9 cellular contexts compared by ENCODE assay signal in the genomic region with DNA sequence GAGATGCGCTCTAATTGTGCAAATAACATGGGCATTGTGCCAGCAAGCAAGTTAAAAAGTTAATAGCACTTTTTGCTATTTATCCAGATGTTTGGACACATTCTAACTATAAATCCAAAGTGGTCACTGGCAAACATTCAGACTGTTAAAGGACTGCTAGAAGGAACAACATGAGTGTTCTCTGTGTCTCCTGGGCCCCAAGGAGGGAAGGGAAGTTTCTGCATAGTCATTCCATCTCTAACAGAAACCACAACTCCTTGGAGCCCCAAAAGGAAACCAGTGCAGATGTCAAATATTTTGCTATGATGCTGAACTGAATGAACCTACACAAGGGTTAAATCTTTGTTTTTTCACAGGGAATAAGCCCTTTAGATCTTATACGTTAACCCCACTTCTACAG.
DNase-seq lines count a peak whose midpoint lies in the region; ATAC-seq, FAIRE-seq and TF ChIP-seq lines count a peak whose summit lies in the region.
"Had no signal": no experiment of that assay in that cellular context is flagged by ENCODE, and none has a peak within 500 bp of the region (broad histone marks: within the 10 kb centered on the region; RNA-seq: fewer than 3 reads in every experiment).

No MANE protein-coding gene starts in this region.

- H3K4me1 ChIP-seq in GM23248 (ENCODE audit: insufficient read depth) (0 out of 2 replicates have a peak, but pooled peaks cover 3% of the 10 kb centered on the region), IMR-90 (ENCODE audit: control insufficient read depth, insufficient read depth, low read length) (no peaks in the 10 kb centered on the region), hepatocyte (ENCODE audit: insufficient read depth) (peaks cover 10% of the 10 kb centered on the region), uterus (no peaks in the 10 kb centered on the region)

- no peak overlapping the region for H4K8ac ChIP-seq in IMR-90 (ENCODE audit: low read depth in 2 of 2, low read length in 2 of 2)

- TF ChIP-seq POLR2A in IMR-90 (IDR thresholded peaks at IDR 0.05; ENCODE audit: low read depth, low read length) (no peak), uterus (IDR thresholded peaks at IDR 0.05) (no peak)

- no peak for TF ChIP-seq CTCF in IMR-90 (conservative IDR thresholded peaks at IDR 0.05; ENCODE audit: low read depth, low read length)
- no peak for TF ChIP-seq CTCF in hepatocyte (IDR thresholded peaks at IDR 0.05; ENCODE audit: poor library complexity)
- TF ChIP-seq CTCF in uterus (IDR thresholded peaks at IDR 0.05): no peak

- POLR2A ChIA-PET in IMR-90 (lab: Charles Lee; ENCODE audit: unreplicated experiment): no interaction called here

- 0 out of 2 replicates have a peak, but pooled peaks cover 6% of the 10 kb centered on the region for H3F3A ChIP-seq in GM23248 (ENCODE audit: insufficient read depth)

- no peak overlapping the region for H2AFZ ChIP-seq in GM23248
- H2AFZ ChIP-seq in IMR-90 (replicated peaks; ENCODE audit: low read length, poor library complexity): no peak overlapping the region
- H2AFZ ChIP-seq in hepatocyte: no peak overlapping the region

- ATAC-seq in IMR-90 (ENCODE audit: low read depth): no peak

- no peak overlapping the region for H2BK20ac ChIP-seq in IMR-90 (ENCODE audit: low read depth, low read length)

- H4K5ac ChIP-seq in IMR-90 (ENCODE audit: low read depth, low read length): no peak overlapping the region

- H3K9me2 ChIP-seq in GM23248 (ENCODE audit: insufficient read depth): no peaks in the 10 kb centered on the region
- no peaks in the 10 kb centered on the region for H3K9me2 ChIP-seq in hepatocyte (replicated peaks; ENCODE audit: insufficient read depth)

- H3K79me2 ChIP-seq in GM23248 (ENCODE audit: insufficient read depth): no peaks in the 10 kb centered on the region
- H3K79me2 ChIP-seq in hepatocyte: no peaks in the 10 kb centered on the region

- peak; percentile 65 for FAIRE-seq in GM18507 (lab: Jason Lieb, UNC)

- DNase-seq in GM18507 (ENCODE audit: extremely low spot score, insufficient read length, low read depth) (peak; percentile 15), GM23248 (peak; percentile 67), IMR-90 (peak; percentile 1), hepatocyte (ENCODE audit: low spot score) (peak; percentile 6), NCI-H2196 (lab: John Stamatoyannopoulos, UW; ENCODE audit: unreplicated experiment) (no peak), uterus (no peak), NCI-H187 (lab: John Stamatoyannopoulos, UW) (no peak)
- DNase-seq in stimulated activated naive CD4-positive, alpha-beta T cell treated with Interleukin-2 at 50 U/mL for 16 hours (lab: John Stamatoyannopoulos, UW): no peak
- DNase-seq: NCI-H226 had no signal

- no peak overlapping the region for H3K27ac ChIP-seq in GM23248
- no peak overlapping the region for H3K27ac ChIP-seq in IMR-90 (ENCODE audit: insufficient read depth, low read length)
- peak overlapping the region; percentile 65 for H3K27ac ChIP-seq in hepatocyte
- H3K27ac ChIP-seq in uterus: no peak overlapping the region

- H3K79me1 ChIP-seq in IMR-90 (ENCODE audit: low read depth in 1 of 2, low read length in 2 of 2): no peaks in the 10 kb centered on the region

- in situ Hi-C loops in GM23248 (cut with MboI) (no loop called here), IMR-90 (cut with MboI; ENCODE audit: low sequenced_read_pairs) (no loop called here)

- H3K9me1 ChIP-seq in IMR-90 (ENCODE audit: insufficient read depth, low read length): no peaks in the 10 kb centered on the region

- H2BK120ac ChIP-seq in IMR-90 (ENCODE audit: low read depth, low read length): no peak overlapping the region

- dilution Hi-C loops in IMR-90 (cut with HindIII; ENCODE audit: low sequenced_read_pairs, unreplicated experiment): no loop called here

- no peak overlapping the region for H3K18ac ChIP-seq in IMR-90 (ENCODE audit: low read depth, low read length)

- H3K4me2 ChIP-seq in GM23248 (ENCODE audit: unreplicated experiment): no peak overlapping the region
- no peak overlapping the region for H3K4me2 ChIP-seq in IMR-90 (ENCODE audit: low read depth, low read length)
- no peak overlapping the region for H3K4me2 ChIP-seq in hepatocyte

- H3K9ac ChIP-seq in GM23248: no peak overlapping the region
- H3K9ac ChIP-seq in IMR-90 (ENCODE audit: low read depth, low read length): no peak overlapping the region

- H3K36me3 ChIP-seq in GM23248 (ENCODE audit: low read depth) (no peaks in the 10 kb centered on the region), IMR-90 (ENCODE audit: control insufficient read depth, insufficient read depth, low read length) (no peaks in the 10 kb centered on the region), hepatocyte (replicated peaks; ENCODE audit: insufficient read depth, low read depth) (no peaks in the 10 kb centered on the region), uterus (no peaks in the 10 kb centered on the region)

- no TSS peak for BruUV-seq in IMR-90 (replicated peaks; lab: Mats Ljungman, UMichigan)

- H3K9me3 ChIP-seq in GM23248 (ENCODE audit: low read depth): no peaks in the 10 kb centered on the region
- H3K9me3 ChIP-seq in IMR-90 (ENCODE audit: control insufficient read depth, insufficient read depth, low read length): no peaks in the 10 kb centered on the region
- H3K9me3 ChIP-seq in hepatocyte (ENCODE audit: low read depth): no peaks in the 10 kb centered on the region
- H3K9me3 ChIP-seq in uterus: no peaks in the 10 kb centered on the region

- no peaks in the 10 kb centered on the region for H3K27me3 ChIP-seq in GM23248 (replicated peaks; ENCODE audit: insufficient read depth)
- no peaks in the 10 kb centered on the region for H3K27me3 ChIP-seq in IMR-90 (ENCODE audit: control insufficient read depth, insufficient read depth, low read length)
- H3K27me3 ChIP-seq in hepatocyte: no peaks in the 10 kb centered on the region
- no peaks in the 10 kb centered on the region for H3K27me3 ChIP-seq in uterus

- H3K23ac ChIP-seq in IMR-90 (ENCODE audit: low read depth, low read length): no peak overlapping the region

- 90 to 94% methylated on average over 2 of the region's 2 CpGs for WGBS in GM23248 (ENCODE audit: low coverage in 1 of 2, low lambda C conversion rate in 2 of 2, missing lambda C conversion rate in 2 of 2), 2 experiments
- WGBS in IMR-90 (ENCODE audit: extremely low coverage in 2 of 2, insufficient read length in 1 of 2), 2 experiments: 40% methylated on average over 1 of the region's 2 CpGs; no CpG with 5 or more reads in 1 of the 2 experiments
- 75% methylated on average over 2 of the region's 2 CpGs for WGBS in hepatocyte (ENCODE audit: low lambda C conversion rate, missing lambda C conversion rate)

- no peak for TF ChIP-seq RAD21 in IMR-90 (IDR thresholded peaks at IDR 0.05; ENCODE audit: low read length)

- intact Hi-C loops in IMR-90 (cut with micrococcal nuclease): no loop called here
- intact Hi-C loops in uterus (cut with DNase I; ENCODE audit: low total_unique reads): no loop called here

- H4K20me1 ChIP-seq in GM23248 (ENCODE audit: insufficient read depth): no peaks in the 10 kb centered on the region
- H4K20me1 ChIP-seq in IMR-90 (ENCODE audit: insufficient read depth, low read length): no peaks in the 10 kb centered on the region
- H4K20me1 ChIP-seq in hepatocyte (ENCODE audit: insufficient read depth, poor library complexity, severe bottlenecking): no peaks in the 10 kb centered on the region

- no peak overlapping the region for H2AK9ac ChIP-seq in IMR-90 (replicated peaks; ENCODE audit: low read depth, low read length, poor library complexity)

- no peak overlapping the region for H3K56ac ChIP-seq in IMR-90 (ENCODE audit: extremely low read depth, insufficient read depth, low read length)

- CTCF ChIA-PET in IMR-90 (lab: Yijun Ruan, JAX): no interaction called here

- no peak overlapping the region for H2AK5ac ChIP-seq in IMR-90 (ENCODE audit: low read depth, low read length)

- H3K14ac ChIP-seq in IMR-90 (replicated peaks; ENCODE audit: low read depth, low read length): no peak overlapping the region

- H3K4me3 ChIP-seq in GM23248 (no peak overlapping the region), IMR-90 (ENCODE audit: insufficient read depth, low read depth, low read length) (no peak overlapping the region), hepatocyte (no peak overlapping the region), uterus (no peak overlapping the region)

- no peak overlapping the region for H2BK15ac ChIP-seq in IMR-90 (ENCODE audit: low read depth, low read length)

- no peak overlapping the region for H4K91ac ChIP-seq in IMR-90 (ENCODE audit: insufficient read depth, low read depth, low read length)

- H2BK5ac ChIP-seq in IMR-90 (ENCODE audit: low read depth, low read length, poor library complexity, severe bottlenecking): no peak overlapping the region

- no peak overlapping the region for H3K4ac ChIP-seq in IMR-90 (ENCODE audit: low read depth, low read length)

TF ChIP-seq in IMR-90, 13 proteins besides CTCF, POLR2A, EP300 and RAD21:
- no peak for TF ChIP-seq SMC3 (IDR thresholded peaks at IDR 0.05; ENCODE audit: low read depth, low read length)
- TF ChIP-seq MAFK (IDR thresholded peaks at IDR 0.05; ENCODE audit: low read depth, low read length): no peak
- no peak for TF ChIP-seq NFE2L2 (IDR thresholded peaks at IDR 0.05; ENCODE audit: low read depth, low read length)
- no peak for TF ChIP-seq CEBPB (IDR thresholded peaks at IDR 0.05; ENCODE audit: low read depth, low read length)
- no peak for TF ChIP-seq RCOR1 (IDR thresholded peaks at IDR 0.05; ENCODE audit: insufficient replicate concordance, low read length)
- TF ChIP-seq RFX5 (IDR thresholded peaks at IDR 0.05; ENCODE audit: low read depth, low read length): no peak
- no peak for TF ChIP-seq CHD1 (IDR thresholded peaks at IDR 0.05; ENCODE audit: low read depth, low read length)
- no peak for TF ChIP-seq MXI1 (IDR thresholded peaks at IDR 0.05; ENCODE audit: borderline replicate concordance, low read depth, low read length)
- TF ChIP-seq, protein P1, sequence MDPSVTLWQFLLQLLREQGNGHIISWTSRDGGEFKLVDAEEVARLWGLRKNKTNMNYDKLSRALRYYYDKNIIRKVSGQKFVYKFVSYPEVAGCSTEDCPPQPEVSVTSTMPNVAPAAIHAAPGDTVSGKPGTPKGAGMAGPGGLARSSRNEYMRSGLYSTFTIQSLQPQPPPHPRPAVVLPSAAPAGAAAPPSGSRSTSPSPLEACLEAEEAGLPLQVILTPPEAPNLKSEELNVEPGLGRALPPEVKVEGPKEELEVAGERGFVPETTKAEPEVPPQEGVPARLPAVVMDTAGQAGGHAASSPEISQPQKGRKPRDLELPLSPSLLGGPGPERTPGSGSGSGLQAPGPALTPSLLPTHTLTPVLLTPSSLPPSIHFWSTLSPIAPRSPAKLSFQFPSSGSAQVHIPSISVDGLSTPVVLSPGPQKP (IDR thresholded peaks at IDR 0.05; ENCODE audit: borderline replicate concordance, low read depth, low read length): no peak
- no peak for TF ChIP-seq MAZ (IDR thresholded peaks at IDR 0.05; ENCODE audit: borderline replicate concordance, low read depth, low read length)

Comparison
In these comparisons a context has a peak if more than half of its experiments do, and no peak if none do; other contexts are left out.
1. DNase-seq: peak in GM18507 (single experiment), GM23248 (single experiment), IMR-90 (single experiment) and hepatocyte (single experiment); none in NCI-H2196 (single experiment), uterus (0 of 2), NCI-H187 (0 of 2) and stimulated activated naive CD4-positive, alpha-beta T cell treated with Interleukin-2 at 50 U/mL for 16 hours (single experiment).